8 cellular contexts compared by ENCODE assay signal in the genomic region with DNA sequence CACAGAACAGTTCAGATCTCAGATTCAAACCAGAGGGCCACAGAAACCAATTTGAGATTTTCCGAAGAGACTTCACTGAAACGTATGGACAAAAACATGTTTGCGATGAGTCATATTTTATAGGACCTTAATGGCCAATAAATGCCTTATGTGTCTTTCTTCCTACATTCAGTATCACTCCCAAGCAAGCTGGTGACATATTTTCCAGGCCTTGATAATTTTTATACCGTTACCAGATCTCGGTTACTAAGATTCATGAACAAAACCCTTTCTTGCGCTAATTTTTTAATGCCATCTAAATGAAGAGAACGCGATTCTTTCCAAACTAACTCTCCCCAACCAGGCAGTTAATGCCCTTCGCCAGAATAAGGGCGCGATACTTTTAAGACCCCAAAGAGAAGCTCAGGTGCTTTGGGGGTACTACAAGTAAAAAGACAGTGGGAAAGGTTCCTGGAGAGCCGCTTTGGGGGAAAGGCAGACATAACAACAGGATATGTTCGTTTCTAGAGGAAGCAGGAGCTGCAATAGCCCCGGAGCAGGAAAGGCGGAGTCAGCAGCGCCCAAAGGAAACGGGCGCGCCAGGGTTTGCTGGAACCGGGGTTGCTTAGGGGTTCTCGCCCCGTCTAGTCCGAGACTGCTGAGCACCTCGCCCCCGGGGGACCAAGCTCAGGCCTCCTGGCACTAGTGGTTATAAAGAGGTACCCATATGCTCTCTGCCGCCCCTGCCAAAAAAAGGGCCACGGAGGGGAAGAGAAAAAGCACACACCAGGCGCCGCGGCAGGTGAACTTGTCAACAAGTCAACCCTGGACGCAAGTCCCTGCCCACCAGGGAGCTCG. TPM values are rescaled to one million over a fixed set of nuclear protein-coding genes. Genes with fewer than 3 reads are reported as not detected.
DNase-seq lines count a peak whose midpoint lies in the region; ATAC-seq and TF ChIP-seq lines count a peak whose summit lies in the region.

No MANE protein-coding gene starts in this region.

- no peaks in the 10 kb centered on the region for H3K27me3 ChIP-seq in esophagus (ENCODE audit: control insufficient read depth in 1 of 2, insufficient read depth in 2 of 2, low read length in 2 of 2)

- H3K9me3 Mint-ChIP-seq in type B pancreatic cell: peaks cover 3% of the 10 kb centered on the region

- peaks cover 4% of the 10 kb centered on the region for H3K4me1 Mint-ChIP-seq in type B pancreatic cell (ENCODE audit: unreplicated experiment)

- H3K4me1 ChIP-seq in esophagus (ENCODE audit: control insufficient read depth in 2 of 2, insufficient read depth in 2 of 2, low read length in 1 of 2): peaks cover 0 to 2% of the 10 kb centered on the region in 2 donors
- no peaks in the 10 kb centered on the region for H3K4me1 ChIP-seq in mucosa of descending colon (ENCODE audit: low read depth)

- H3K4me3 Mint-ChIP-seq in type B pancreatic cell: peak overlapping the region; percentile 91

- peaks cover 64% of the 10 kb centered on the region for H3K27me3 Mint-ChIP-seq in type B pancreatic cell

- peak overlapping the region; percentile 95 for H3K27ac ChIP-seq in VCaP
- H3K27ac ChIP-seq in esophagus (ENCODE audit: low read depth in 2 of 2, low read length in 1 of 2): peak overlapping the region; percentile 30 to 83

- H3K36me3 Mint-ChIP-seq in type B pancreatic cell: peaks cover 3% of the 10 kb centered on the region

- H3K27ac Mint-ChIP-seq in type B pancreatic cell: peak overlapping the region; percentile 95

- TF ChIP-seq CTCF in VCaP (conservative IDR thresholded peaks at IDR 0.05) (no peak), mucosa of descending colon (IDR thresholded peaks at IDR 0.05) (no peak), type B pancreatic cell (conservative IDR thresholded peaks at IDR 0.05) (peak; percentile 34)

- intact Hi-C loops in mucosa of descending colon (cut with DNase I, micrococcal nuclease): no loop called here

- DNase-seq in DMS 273 (lab: John Stamatoyannopoulos, UW; ENCODE audit: unreplicated experiment): peak; percentile 87
- DNase-seq in NCI-H1092 treated with DMSO at 0.1 percent for 48 hours (lab: John Stamatoyannopoulos, UW): peak; percentile 87
- DNase-seq in mucosa of descending colon: peak; percentile 75 to 76 (median 75)
- no peak for DNase-seq in type B pancreatic cell (ENCODE audit: extremely low spot score, unreplicated experiment)
- DNase-seq in activated CD4-positive, CD25-positive, alpha-beta regulatory T cell (lab: John Stamatoyannopoulos, UW): no peak

- H3K9me3 ChIP-seq in esophagus (ENCODE audit: control insufficient read depth in 2 of 2, insufficient read depth in 1 of 2, low read depth in 1 of 2, low read length in 1 of 2) (no peaks in the 10 kb centered on the region), mucosa of descending colon (no peaks in the 10 kb centered on the region)

- peak overlapping the region; percentile 64 to 75 for H3K4me3 ChIP-seq in esophagus (ENCODE audit: low read depth in 1 of 2, low read length in 2 of 2)
- peak overlapping the region; percentile 49 for H3K4me3 ChIP-seq in mucosa of descending colon

- H3K36me3 ChIP-seq in esophagus (ENCODE audit: control insufficient read depth in 2 of 2, insufficient read depth in 2 of 2, low read length in 1 of 2) (no peaks in the 10 kb centered on the region), mucosa of descending colon (ENCODE audit: low read depth) (no peaks in the 10 kb centered on the region)

- ATAC-seq in GM21423 (IDR thresholded peaks at IDR 0.05; ENCODE audit: unreplicated experiment): peak; percentile 27
- ATAC-seq in mucosa of descending colon: peak; percentile 66

- 6 to 9% methylated on average over 32 of the region's 32 CpGs for WGBS in esophagus, 2 donors

RNA-seq across cellular contexts. Expression of a gene that starts 0.9 kb away (rescaled TPM):
- polyA plus RNA-seq in esophagus: 10 to 100 TPM; 10.7 to 11.3 TPM
- total RNA-seq in mucosa of descending colon (10 to 100 TPM; 18.7 to 59.9 (median 41.9) TPM), type B pancreatic cell (ENCODE audit: low replicate concordance) (9.8 and 14.9 TPM in 2 replicates)

Comparison
In these comparisons a context has a peak if more than half of its experiments do, and no peak if none do; other contexts are left out.
1. DNase-seq: peak in DMS 273 (single experiment), NCI-H1092 treated with DMSO at 0.1 percent for 48 hours (single experiment) and mucosa of descending colon (3 of 3); none in type B pancreatic cell (single experiment) and activated CD4-positive, CD25-positive, alpha-beta regulatory T cell (0 of 4).